1 cellular context compared by ENCODE assay signal in the genomic region with DNA sequence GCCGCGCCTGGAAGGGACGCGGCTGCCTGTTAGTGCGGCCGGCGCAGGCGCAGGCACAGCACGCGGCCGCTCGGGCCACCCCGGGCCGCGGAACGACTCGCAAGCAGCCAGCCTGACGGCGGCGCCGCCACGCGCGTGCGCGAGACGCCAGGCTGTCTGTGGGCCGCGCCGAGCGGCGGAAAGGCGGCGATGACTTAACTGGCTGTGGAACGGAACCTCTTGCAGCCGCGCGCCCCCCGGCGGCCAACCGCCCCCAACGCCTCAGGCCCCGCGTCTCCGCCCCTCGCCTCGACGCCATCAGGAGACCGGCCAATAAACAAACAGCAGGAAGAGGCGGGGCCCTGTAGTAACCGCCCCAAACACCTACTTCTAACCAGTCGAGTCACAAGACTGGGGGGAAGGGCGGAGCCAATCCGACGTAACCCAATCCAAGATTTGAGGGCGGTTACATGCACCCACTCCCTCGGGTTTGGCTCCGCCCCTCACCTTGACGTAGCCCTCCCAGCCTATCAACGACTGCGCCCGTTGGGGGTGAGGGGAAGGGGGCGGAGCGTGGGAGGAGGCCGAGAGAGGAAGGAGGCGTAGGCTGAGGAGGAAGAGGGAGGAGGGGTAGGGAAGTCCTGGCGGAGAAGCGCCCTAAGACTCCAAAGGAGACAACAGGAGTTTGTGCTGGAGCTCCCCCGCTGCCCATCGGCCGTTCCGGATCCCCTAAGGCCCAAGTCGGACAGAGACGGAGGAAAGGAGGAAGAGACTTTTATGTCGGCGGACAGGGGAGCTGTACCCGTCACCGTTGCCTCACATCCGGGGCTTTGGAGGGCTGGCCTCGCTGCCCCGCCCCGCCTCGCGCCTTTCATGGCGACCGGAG.
TF ChIP-seq lines count a peak whose summit lies in the region.

FBRS (plus strand) TSS at position 566 of the 865 bp plus-strand sequence. CDS start 1,088 bp downstream, outside the sequence.

TF ChIP-seq in HepG2, 621 proteins besides CTCF, POLR2A, EP300 and RAD21 (continued from another document and continues in another):
- TF ChIP-seq PRDM10 (CRISPR knock-in tag; IDR thresholded peaks at IDR 0.05; ENCODE audit: low read depth), result no peak
- 0 out of 2 replicates have a peak, but pooled peaks have one; percentile 16 for TF ChIP-seq ZNF83 (CRISPR knock-in tag; IDR thresholded peaks at IDR 0.05; ENCODE audit: borderline replicate concordance)
- TF ChIP-seq RFX1 (IDR thresholded peaks at IDR 0.05), result no peak
- TF ChIP-seq ZNF839 (CRISPR knock-in tag; IDR thresholded peaks at IDR 0.05; ENCODE audit: borderline replicate concordance), result no peak
- TF ChIP-seq TCF7 (IDR thresholded peaks at IDR 0.05; ENCODE audit: low read depth), result no peak
- TF ChIP-seq MXD1 (CRISPR knock-in tag; IDR thresholded peaks at IDR 0.05), result peak; percentile 81
- TF ChIP-seq TBX3 (IDR thresholded peaks at IDR 0.05; ENCODE audit: borderline replicate concordance), result peak; percentile 79
- no peak for TF ChIP-seq BRCA1 (CRISPR knock-in tag; IDR thresholded peaks at IDR 0.05)
- no peak for TF ChIP-seq SUZ12 (IDR thresholded peaks at IDR 0.05; ENCODE audit: low read depth, low read length)
- TF ChIP-seq REL (CRISPR knock-in tag; conservative IDR thresholded peaks at IDR 0.05), result no peak
- peak; percentile 81; the same call in 1 of the 2 replicates for TF ChIP-seq ZNF564 (CRISPR knock-in tag; IDR thresholded peaks at IDR 0.05)
- TF ChIP-seq TP53 (CRISPR knock-in tag; conservative IDR thresholded peaks at IDR 0.05), result no peak
- TF ChIP-seq ZNF367 (CRISPR knock-in tag; IDR thresholded peaks at IDR 0.05; ENCODE audit: borderline replicate concordance), result no peak
- no peak for TF ChIP-seq JUNB (CRISPR knock-in tag; IDR thresholded peaks at IDR 0.05; ENCODE audit: borderline replicate concordance)
- no peak for TF ChIP-seq IKZF4 (CRISPR knock-in tag; IDR thresholded peaks at IDR 0.05; ENCODE audit: borderline replicate concordance, low read depth, not compliant biosample characterization)
- TF ChIP-seq HHEX (CRISPR knock-in tag; IDR thresholded peaks at IDR 0.05), result no peak
- TF ChIP-seq HES4 (CRISPR knock-in tag; IDR thresholded peaks at IDR 0.05; ENCODE audit: borderline replicate concordance), result peak; percentile 76; the same call in 1 of the 2 replicates
- TF ChIP-seq MNT (IDR thresholded peaks at IDR 0.05), result peak; percentile 59
- TF ChIP-seq, protein P1, sequence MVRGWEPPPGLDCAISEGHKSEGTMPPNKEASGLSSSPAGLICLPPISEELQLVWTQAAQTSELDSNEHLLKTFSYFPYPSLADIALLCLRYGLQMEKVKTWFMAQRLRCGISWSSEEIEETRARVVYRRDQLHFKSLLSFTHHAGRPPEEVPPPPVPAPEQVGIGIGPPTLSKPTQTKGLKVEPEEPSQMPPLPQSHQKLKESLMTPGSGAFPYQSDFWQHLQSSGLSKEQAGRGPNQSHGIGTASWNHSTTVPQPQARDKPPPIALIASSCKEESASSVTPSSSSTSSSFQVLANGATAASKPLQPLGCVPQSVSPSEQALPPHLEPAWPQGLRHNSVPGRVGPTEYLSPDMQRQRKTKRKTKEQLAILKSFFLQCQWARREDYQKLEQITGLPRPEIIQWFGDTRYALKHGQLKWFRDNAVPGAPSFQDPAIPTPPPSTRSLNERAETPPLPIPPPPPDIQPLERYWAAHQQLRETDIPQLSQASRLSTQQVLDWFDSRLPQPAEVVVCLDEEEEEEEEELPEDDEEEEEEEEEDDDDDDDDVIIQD (CRISPR knock-in tag; IDR thresholded peaks at IDR 0.05; ENCODE audit: low read depth), result no peak; the same call in 1 of the 2 replicates
- peak; percentile 84; the same call in 1 of the 2 replicates for TF ChIP-seq KDM5A (IDR thresholded peaks at IDR 0.05; ENCODE audit: borderline replicate concordance, low read length)
- peak; percentile 80 for TF ChIP-seq ZBTB14 (CRISPR knock-in tag; IDR thresholded peaks at IDR 0.05)
- no peak for TF ChIP-seq ZC3H4 (CRISPR knock-in tag; IDR thresholded peaks at IDR 0.05; ENCODE audit: borderline replicate concordance)
- TF ChIP-seq, protein P2, sequence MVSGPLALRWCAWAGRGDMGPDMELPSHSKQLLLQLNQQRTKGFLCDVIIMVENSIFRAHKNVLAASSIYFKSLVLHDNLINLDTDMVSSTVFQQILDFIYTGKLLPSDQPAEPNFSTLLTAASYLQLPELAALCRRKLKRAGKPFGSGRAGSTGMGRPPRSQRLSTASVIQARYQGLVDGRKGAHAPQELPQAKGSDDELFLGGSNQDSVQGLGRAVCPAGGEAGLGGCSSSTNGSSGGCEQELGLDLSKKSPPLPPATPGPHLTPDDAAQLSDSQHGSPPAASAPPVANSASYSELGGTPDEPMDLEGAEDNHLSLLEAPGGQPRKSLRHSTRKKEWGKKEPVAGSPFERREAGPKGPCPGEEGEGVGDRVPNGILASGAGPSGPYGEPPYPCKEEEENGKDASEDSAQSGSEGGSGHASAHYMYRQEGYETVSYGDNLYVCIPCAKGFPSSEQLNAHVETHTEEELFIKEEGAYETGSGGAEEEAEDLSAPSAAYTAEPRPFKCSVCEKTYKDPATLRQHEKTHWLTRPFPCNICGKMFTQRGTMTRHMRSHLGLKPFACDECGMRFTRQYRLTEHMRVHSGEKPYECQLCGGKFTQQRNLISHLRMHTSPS (CRISPR knock-in tag; IDR thresholded peaks at IDR 0.05; ENCODE audit: low read depth), result no peak
- TF ChIP-seq, protein P3, sequence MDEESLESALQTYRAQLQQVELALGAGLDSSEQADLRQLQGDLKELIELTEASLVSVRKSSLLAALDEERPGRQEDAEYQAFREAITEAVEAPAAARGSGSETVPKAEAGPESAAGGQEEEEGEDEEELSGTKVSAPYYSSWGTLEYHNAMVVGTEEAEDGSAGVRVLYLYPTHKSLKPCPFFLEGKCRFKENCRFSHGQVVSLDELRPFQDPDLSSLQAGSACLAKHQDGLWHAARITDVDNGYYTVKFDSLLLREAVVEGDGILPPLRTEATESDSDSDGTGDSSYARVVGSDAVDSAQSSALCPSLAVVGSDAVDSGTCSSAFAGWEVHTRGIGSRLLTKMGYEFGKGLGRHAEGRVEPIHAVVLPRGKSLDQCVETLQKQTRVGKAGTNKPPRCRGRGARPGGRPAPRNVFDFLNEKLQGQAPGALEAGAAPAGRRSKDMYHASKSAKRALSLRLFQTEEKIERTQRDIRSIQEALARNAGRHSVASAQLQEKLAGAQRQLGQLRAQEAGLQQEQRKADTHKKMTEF (CRISPR knock-in tag; IDR thresholded peaks at IDR 0.05), result peak; percentile 88
- TF ChIP-seq ZNF567 (CRISPR knock-in tag; IDR thresholded peaks at IDR 0.05; ENCODE audit: borderline replicate concordance), result no peak; the same call in 1 of the 2 replicates
- TF ChIP-seq, protein P4, sequence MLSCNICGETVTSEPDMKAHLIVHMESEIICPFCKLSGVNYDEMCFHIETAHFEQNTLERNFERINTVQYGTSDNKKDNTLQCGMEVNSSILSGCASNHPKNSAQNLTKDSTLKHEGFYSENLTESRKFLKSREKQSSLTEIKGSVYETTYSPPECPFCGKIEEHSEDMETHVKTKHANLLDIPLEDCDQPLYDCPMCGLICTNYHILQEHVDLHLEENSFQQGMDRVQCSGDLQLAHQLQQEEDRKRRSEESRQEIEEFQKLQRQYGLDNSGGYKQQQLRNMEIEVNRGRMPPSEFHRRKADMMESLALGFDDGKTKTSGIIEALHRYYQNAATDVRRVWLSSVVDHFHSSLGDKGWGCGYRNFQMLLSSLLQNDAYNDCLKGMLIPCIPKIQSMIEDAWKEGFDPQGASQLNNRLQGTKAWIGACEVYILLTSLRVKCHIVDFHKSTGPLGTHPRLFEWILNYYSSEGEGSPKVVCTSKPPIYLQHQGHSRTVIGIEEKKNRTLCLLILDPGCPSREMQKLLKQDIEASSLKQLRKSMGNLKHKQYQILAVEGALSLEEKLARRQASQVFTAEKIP (CRISPR knock-in tag; IDR thresholded peaks at IDR 0.05; ENCODE audit: borderline replicate concordance), result no peak
- TF ChIP-seq ZFP1 (CRISPR knock-in tag; IDR thresholded peaks at IDR 0.05), result no peak
- peak; percentile 79 for TF ChIP-seq SIN3A (IDR thresholded peaks at IDR 0.05; ENCODE audit: borderline replicate concordance, low read depth, low read length)
- peak; percentile 79 for TF ChIP-seq ARID5B (CRISPR knock-in tag; IDR thresholded peaks at IDR 0.05)
- TF ChIP-seq SYNCRIP (IDR thresholded peaks at IDR 0.05; ENCODE audit: insufficient read depth, low read depth, low read length), result no peak
- TF ChIP-seq KDM5B (CRISPR knock-in tag; IDR thresholded peaks at IDR 0.05; ENCODE audit: borderline replicate concordance), result peak; percentile 60; the same call in 1 of the 2 replicates
- no peak for TF ChIP-seq ZNF101 (CRISPR knock-in tag; IDR thresholded peaks at IDR 0.05; ENCODE audit: borderline replicate concordance, low read depth)
- peak; percentile 64 for TF ChIP-seq ZNF607 (CRISPR knock-in tag; IDR thresholded peaks at IDR 0.05; ENCODE audit: borderline replicate concordance)
- TF ChIP-seq ZNF264 (CRISPR knock-in tag; IDR thresholded peaks at IDR 0.05), result no peak
- TF ChIP-seq, protein P5, sequence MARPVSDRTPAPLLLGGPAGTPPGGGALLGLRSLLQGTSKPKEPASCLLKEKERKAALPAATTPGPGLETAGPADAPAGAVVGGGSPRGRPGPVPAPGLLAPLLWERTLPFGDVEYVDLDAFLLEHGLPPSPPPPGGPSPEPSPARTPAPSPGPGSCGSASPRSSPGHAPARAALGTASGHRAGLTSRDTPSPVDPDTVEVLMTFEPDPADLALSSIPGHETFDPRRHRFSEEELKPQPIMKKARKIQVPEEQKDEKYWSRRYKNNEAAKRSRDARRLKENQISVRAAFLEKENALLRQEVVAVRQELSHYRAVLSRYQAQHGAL (CRISPR knock-in tag; IDR thresholded peaks at IDR 0.05; ENCODE audit: not compliant biosample characterization), result no peak
